ENCODE assay signal across 20 cellular contexts in the genomic region with DNA sequence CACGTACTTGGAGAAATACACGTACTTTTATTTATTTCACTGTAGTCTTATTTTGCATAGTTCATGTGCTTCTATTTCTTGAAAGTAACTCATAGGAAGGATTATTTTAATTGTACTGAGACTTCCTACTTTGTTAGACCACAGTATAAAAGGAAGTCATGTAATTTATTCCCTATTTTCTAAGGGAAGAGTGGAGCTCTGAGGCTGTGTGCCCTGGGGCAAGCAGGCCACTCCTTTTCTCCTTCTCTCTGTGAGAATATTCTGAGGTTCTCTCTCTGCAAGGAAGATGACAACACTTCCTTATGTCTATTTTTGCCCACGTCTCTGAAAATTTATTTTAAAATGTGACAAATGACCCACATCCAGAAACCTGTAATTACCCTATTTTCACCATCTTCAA. TPM values are rescaled to one million over a fixed set of nuclear protein-coding genes. Genes with fewer than 3 reads are reported as not detected.
"Had no signal": no experiment of that assay in that cellular context is flagged by ENCODE, and none has a peak within 500 bp of the region (broad histone marks: within the 10 kb centered on the region; RNA-seq: fewer than 3 reads in every experiment).

No MANE protein-coding gene starts in this region.

- H3K36me3 ChIP-seq: ovary had no signal

- H3K27ac Mint-ChIP-seq: activated CD4-positive, alpha-beta T cell treated with anti-CD3 and anti-CD28 coated beads for 36 hours; activated naive CD8-positive, alpha-beta T cell; activated T-helper 1 cell treated with anti-CD3 and anti-CD28 coated beads, Interleukin-12 subunit alpha, Interleukin-12 subunit beta, Interleukin-2, Interleukin-4 antibody, amounts not matched to agents 30 ng/mL and 10 ng/mL and 1 ng/mL, durations not matched to agents 14 hours and 24 hours and 36 hours; dendritic cell treated with granulocyte-macrophage colony-stimulating factor and Interleukin-4, amounts not matched to agents 40 ng/mL and 50 ng/mL, for 4 days; naive thymus-derived CD4-positive, alpha-beta T cell; neural progenitor cell; stimulated activated memory B cell treated with anti-CD40 and anti-IgM and Interleukin-4, amounts not matched to agents 10 μg/mL and 1 μg/mL and 100 μg/mL, for 72 hours; T-helper 2 cell treated with Interferon-gamma antibody and Interleukin-4, amounts not matched to agents 5 μg/mL and 100 μg/mL, for 36 hours; WTC11 had no signal

- H3K9me3 ChIP-seq: esophagus squamous epithelium, ovary, psoas muscle, testis, upper lobe of left lung had no signal

- H3K27ac ChIP-seq: esophagus squamous epithelium, neural progenitor cell, ovary, psoas muscle, testis, upper lobe of left lung had no signal

- H3K4me2 ChIP-seq: neural progenitor cell had no signal

- DNase-seq: activated CD4-positive, alpha-beta T cell treated with anti-CD3 and anti-CD28 coated beads for 36 hours; activated CD4-positive, alpha-beta T cell treated with anti-CD3 and anti-CD28 coated beads, Interleukin-2, amount 50 U/mL, for 48 hours; activated gamma-delta T cell treated with Interleukin-2 at 50 U/mL for 16 hours; activated T-cell treated with anti-CD3 and anti-CD28 coated beads for 4 hours; effector memory CD4-positive, alpha-beta T cell; esophagus squamous epithelium; mesendoderm; naive thymus-derived CD4-positive, alpha-beta T cell; ovary; psoas muscle; stimulated activated CD4-positive, alpha-beta T cell treated with anti-CD3 and anti-CD28 coated beads, Interleukin-4, amount 100 ng/mL, for 4 hours; testis; upper lobe of left lung had no signal

- H3K27me3 Mint-ChIP-seq: activated CD4-positive, alpha-beta T cell treated with anti-CD3 and anti-CD28 coated beads for 36 hours; activated naive CD8-positive, alpha-beta T cell; dendritic cell treated with granulocyte-macrophage colony-stimulating factor and Interleukin-4, amounts not matched to agents 40 ng/mL and 50 ng/mL, for 4 days; naive thymus-derived CD4-positive, alpha-beta T cell; stimulated activated memory B cell treated with anti-CD40 and anti-IgM and Interleukin-4, amounts not matched to agents 10 μg/mL and 1 μg/mL and 100 μg/mL, for 72 hours had no signal

- H3K9me3 Mint-ChIP-seq: activated T-helper 1 cell treated with anti-CD3 and anti-CD28 coated beads, Interleukin-12 subunit alpha, Interleukin-12 subunit beta, Interleukin-2, Interleukin-4 antibody, amounts not matched to agents 30 ng/mL and 10 ng/mL and 1 ng/mL, durations not matched to agents 14 hours and 24 hours and 36 hours; dendritic cell treated with granulocyte-macrophage colony-stimulating factor and Interleukin-4, amounts not matched to agents 40 ng/mL and 50 ng/mL, for 4 days; naive thymus-derived CD4-positive, alpha-beta T cell; neural progenitor cell; stimulated activated memory B cell treated with anti-CD40 and anti-IgM and Interleukin-4, amounts not matched to agents 10 μg/mL and 1 μg/mL and 100 μg/mL, for 72 hours; T-helper 2 cell treated with Interferon-gamma antibody and Interleukin-4, amounts not matched to agents 5 μg/mL and 100 μg/mL, for 36 hours; WTC11 had no signal

- H3K4me3 ChIP-seq: esophagus squamous epithelium, neural progenitor cell, ovary, psoas muscle, testis, upper lobe of left lung had no signal

- H3K4me1 ChIP-seq: testis had no signal

- H3K4me3 Mint-ChIP-seq: activated CD4-positive, alpha-beta T cell treated with anti-CD3 and anti-CD28 coated beads for 36 hours; activated naive CD8-positive, alpha-beta T cell; activated T-helper 1 cell treated with anti-CD3 and anti-CD28 coated beads, Interleukin-12 subunit alpha, Interleukin-12 subunit beta, Interleukin-2, Interleukin-4 antibody, amounts not matched to agents 30 ng/mL and 10 ng/mL and 1 ng/mL, durations not matched to agents 14 hours and 24 hours and 36 hours; dendritic cell treated with granulocyte-macrophage colony-stimulating factor and Interleukin-4, amounts not matched to agents 40 ng/mL and 50 ng/mL, for 4 days; naive thymus-derived CD4-positive, alpha-beta T cell; neural progenitor cell; stimulated activated memory B cell treated with anti-CD40 and anti-IgM and Interleukin-4, amounts not matched to agents 10 μg/mL and 1 μg/mL and 100 μg/mL, for 72 hours; T-helper 2 cell treated with Interferon-gamma antibody and Interleukin-4, amounts not matched to agents 5 μg/mL and 100 μg/mL, for 36 hours; WTC11 had no signal

- H3K9ac ChIP-seq: neural progenitor cell had no signal

- H3K27me3 ChIP-seq: esophagus squamous epithelium, neural progenitor cell, ovary, testis, upper lobe of left lung had no signal

- H2AFZ ChIP-seq: neural progenitor cell had no signal

RNA-seq across cellular contexts. Expression of a gene that starts 34.2 kb away (rescaled TPM):
- total RNA-seq: activated CD4-positive, alpha-beta T cell treated with anti-CD3 and anti-CD28 coated beads for 36 hours; activated T-helper 1 cell treated with anti-CD3 and anti-CD28 coated beads, Interleukin-12 subunit alpha, Interleukin-12 subunit beta, Interleukin-2, Interleukin-4 antibody, amounts not matched to agents 30 ng/mL and 10 ng/mL and 1 ng/mL, durations not matched to agents 14 hours and 24 hours and 36 hours; naive thymus-derived CD4-positive, alpha-beta T cell had no signal
- polyA plus RNA-seq: naive thymus-derived CD4-positive, alpha-beta T cell had no signal
